ENCODE assay signal across 9 cellular contexts in genomic region chr17:35142467-35142796, GRCh38. TPM values are rescaled to one million over a fixed set of nuclear protein-coding genes. Genes with fewer than 3 reads are reported as not detected.
DNase-seq lines count a peak whose midpoint lies in the region; TF ChIP-seq lines count a peak whose summit lies in the region.
"Had no signal": no experiment of that assay in that cellular context is flagged by ENCODE, and none has a peak within 500 bp of the region (broad histone marks: within the 10 kb centered on the region; RNA-seq: fewer than 3 reads in every experiment).

No MANE protein-coding gene starts in this region.

- DNase-seq in neural progenitor cell (ENCODE audit: low spot score) (no peak), NCI-H1092 treated with DMSO at 0.1 percent for 48 hours (lab: John Stamatoyannopoulos, UW) (no peak)
- DNase-seq in stimulated activated CD4-positive, alpha-beta T cell treated with anti-CD3 and anti-CD28 coated beads, Interleukin-1b, Interleukin-23, amount 100 ng/mL, for 48 hours: no peak
- DNase-seq in stimulated activated CD4-positive, alpha-beta T cell treated with anti-CD3 and anti-CD28 coated beads, Interleukin-4, amount 100 ng/mL, for 4 hours: no peak
- no peak for DNase-seq in activated effector memory CD4-positive, alpha-beta T cell treated with Interleukin-2 at 50 U/mL for 16 hours

- peaks cover 12 to 21% (median 17%) of the 10 kb centered on the region in 10 experiments for H3K4me1 ChIP-seq in BLaER1 treated with 17β-estradiol and CSF1 and Interleukin-3, amounts not matched to agents 10 nM and 100 nM
- peaks cover 19% of the 10 kb centered on the region for H3K4me1 ChIP-seq in Loucy (ENCODE audit: insufficient read depth, low read length, poor library complexity, severe bottlenecking)
- peaks cover 5% of the 10 kb centered on the region for H3K4me1 ChIP-seq in neural progenitor cell

- intact Hi-C loops in dendritic cell treated with granulocyte-macrophage colony-stimulating factor and Interleukin-4, amounts not matched to agents 40 ng/mL and 50 ng/mL, for 4 days (cut with micrococcal nuclease): no loop called here

- H3K27ac Mint-ChIP-seq in dendritic cell treated with granulocyte-macrophage colony-stimulating factor and Interleukin-4, amounts not matched to agents 40 ng/mL and 50 ng/mL, for 4 days: no peak overlapping the region
- H3K27ac Mint-ChIP-seq in neural progenitor cell: no peak overlapping the region

- H3K27ac ChIP-seq in BLaER1 treated with 17β-estradiol and CSF1 and Interleukin-3, amounts not matched to agents 10 nM and 100 nM: peak overlapping the region in 2 of 11 experiments; percentile 84 to 96; a peak in 3 of 22 replicates
- H3K27ac ChIP-seq in neural progenitor cell: no peak overlapping the region
- H3K27ac ChIP-seq: epithelial cell of prostate had no signal

- peaks cover 19% of the 10 kb centered on the region for H3K36me3 Mint-ChIP-seq in dendritic cell treated with granulocyte-macrophage colony-stimulating factor and Interleukin-4, amounts not matched to agents 40 ng/mL and 50 ng/mL, for 4 days (ENCODE audit: low read depth)
- peaks cover 4% of the 10 kb centered on the region for H3K36me3 Mint-ChIP-seq in neural progenitor cell

- H3K27me3 Mint-ChIP-seq in dendritic cell treated with granulocyte-macrophage colony-stimulating factor and Interleukin-4, amounts not matched to agents 40 ng/mL and 50 ng/mL, for 4 days: peaks cover 8% of the 10 kb centered on the region
- H3K27me3 Mint-ChIP-seq in neural progenitor cell (ENCODE audit: insufficient read depth, low read depth): peaks cover 2% of the 10 kb centered on the region

- H3K9me3 ChIP-seq in BLaER1 treated with 17β-estradiol and CSF1 and Interleukin-3, amounts not matched to agents 10 nM and 100 nM (replicated peaks in 1 of 11): no peaks in the 10 kb centered on the region
- no peaks in the 10 kb centered on the region for H3K9me3 ChIP-seq in Loucy (ENCODE audit: insufficient read depth, low read depth, low read length)
- H3K9me3 ChIP-seq in neural progenitor cell (ENCODE audit: low read depth): no peaks in the 10 kb centered on the region

- H3K36me3 ChIP-seq in BLaER1 treated with 17β-estradiol and CSF1 and Interleukin-3, amounts not matched to agents 10 nM and 100 nM: peaks cover 19 to 36% (median 30%) of the 10 kb centered on the region in 11 experiments
- H3K36me3 ChIP-seq in Loucy (ENCODE audit: insufficient read depth, low read length): peaks cover 19% of the 10 kb centered on the region; the same call in 1 of the 2 replicates
- peaks cover 3% of the 10 kb centered on the region for H3K36me3 ChIP-seq in neural progenitor cell

- peak overlapping the region in 6 of 11 experiments; percentile 32 to 92 (median 90); a peak in 9 of 22 replicates for H3K4me2 ChIP-seq in BLaER1 treated with 17β-estradiol and CSF1 and Interleukin-3, amounts not matched to agents 10 nM and 100 nM
- H3K4me2 ChIP-seq in Loucy (ENCODE audit: low read depth, low read length, poor library complexity, severe bottlenecking) (peak overlapping the region; percentile 84), neural progenitor cell (no peak overlapping the region)

- TF ChIP-seq CTCF in Loucy (conservative IDR thresholded peaks at IDR 0.05; ENCODE audit: low read length) (no peak), neural progenitor cell (IDR thresholded peaks at IDR 0.05) (no peak)

- peak overlapping the region in 5 of 11 experiments; percentile 86 to 98 (median 89); a peak in 8 of 22 replicates for H3K9ac ChIP-seq in BLaER1 treated with 17β-estradiol and CSF1 and Interleukin-3, amounts not matched to agents 10 nM and 100 nM
- H3K9ac ChIP-seq in Loucy (ENCODE audit: low read depth, low read length, poor library complexity, severe bottlenecking): no peak overlapping the region
- no peak overlapping the region for H3K9ac ChIP-seq in neural progenitor cell

- H3K27me3 ChIP-seq in BLaER1 treated with 17β-estradiol and CSF1 and Interleukin-3, amounts not matched to agents 10 nM and 100 nM: no peaks in the 10 kb centered on the region
- H3K27me3 ChIP-seq in Loucy (ENCODE audit: insufficient read depth, low read length, poor library complexity, severe bottlenecking): no peaks in the 10 kb centered on the region
- H3K27me3 ChIP-seq in neural progenitor cell: no peaks in the 10 kb centered on the region

- H3K79me2 ChIP-seq in Loucy (ENCODE audit: insufficient read depth, low read length) (peaks cover 41% of the 10 kb centered on the region), neural progenitor cell (ENCODE audit: low read depth) (peaks cover 27% of the 10 kb centered on the region)

- H3K9me2 ChIP-seq in Loucy (replicated peaks; ENCODE audit: low read depth, low read length): no peaks in the 10 kb centered on the region

- H3K4me1 Mint-ChIP-seq in dendritic cell treated with granulocyte-macrophage colony-stimulating factor and Interleukin-4, amounts not matched to agents 40 ng/mL and 50 ng/mL, for 4 days (ENCODE audit: low read depth): no peaks in the 10 kb centered on the region
- H3K4me1 Mint-ChIP-seq in neural progenitor cell: peaks cover 7% of the 10 kb centered on the region

- H3K9me3 Mint-ChIP-seq in dendritic cell treated with granulocyte-macrophage colony-stimulating factor and Interleukin-4, amounts not matched to agents 40 ng/mL and 50 ng/mL, for 4 days: no peaks in the 10 kb centered on the region
- H3K9me3 Mint-ChIP-seq in neural progenitor cell: no peaks in the 10 kb centered on the region

- H3K4me3 Mint-ChIP-seq in dendritic cell treated with granulocyte-macrophage colony-stimulating factor and Interleukin-4, amounts not matched to agents 40 ng/mL and 50 ng/mL, for 4 days: peak overlapping the region; percentile 80
- H3K4me3 Mint-ChIP-seq in neural progenitor cell: peak overlapping the region; percentile 89

- H3F3A ChIP-seq in Loucy (ENCODE audit: low read depth) (no peaks in the 10 kb centered on the region), neural progenitor cell (ENCODE audit: low read depth) (no peaks in the 10 kb centered on the region)

- peaks cover 0 to 37% (median 26%) of the 10 kb centered on the region in 11 experiments; a peak in 15 of 22 replicates for H4K20me1 ChIP-seq in BLaER1 treated with 17β-estradiol and CSF1 and Interleukin-3, amounts not matched to agents 10 nM and 100 nM
- H4K20me1 ChIP-seq in Loucy (ENCODE audit: insufficient read depth, low read length, poor library complexity, severe bottlenecking): peaks cover 5% of the 10 kb centered on the region
- H4K20me1 ChIP-seq in neural progenitor cell (ENCODE audit: low read depth): no peaks in the 10 kb centered on the region

- H2AFZ ChIP-seq in Loucy (ENCODE audit: low read length) (peak overlapping the region; percentile 98; the same call in 1 of the 2 replicates), neural progenitor cell (replicated peaks) (no peak overlapping the region)

- peak overlapping the region; percentile 79 to 99 (median 94); a peak in 15 of 20 replicates for H3K4me3 ChIP-seq in BLaER1 treated with 17β-estradiol and CSF1 and Interleukin-3, amounts not matched to agents 10 nM and 100 nM
- H3K4me3 ChIP-seq in Loucy (ENCODE audit: low read length, poor library complexity, severe bottlenecking) (no peak overlapping the region), neural progenitor cell (no peak overlapping the region)

RNA-seq across cellular contexts. Expression of gene NLE1, which starts 0.3 kb away (rescaled TPM):
- 12.4 and 29.5 TPM in 2 replicates for total RNA-seq in neural progenitor cell (ENCODE audit: low replicate concordance)

RNA-seq across cellular contexts. Expression of gene UNC45B, which starts 5.2 kb away (rescaled TPM):
- not detected in 2 replicates for total RNA-seq in neural progenitor cell (ENCODE audit: low replicate concordance)

RNA-seq across cellular contexts. Expression of gene FNDC8, which starts 21.0 kb away (rescaled TPM):
- 0.25 TPM in 1 of 2 replicates, not detected in the other for total RNA-seq in neural progenitor cell (ENCODE audit: low replicate concordance)

RNA-seq across cellular contexts. Expression of gene RAD51D, which starts 22.8 kb away (rescaled TPM):
- 9.0 and 13.2 TPM in 2 replicates for total RNA-seq in neural progenitor cell (ENCODE audit: low replicate concordance)

RNA-seq across cellular contexts. Expression of gene SLC35G3, which starts 51.8 kb away (rescaled TPM):
- not detected in 2 replicates for total RNA-seq in neural progenitor cell (ENCODE audit: low replicate concordance)

Comparison
In these comparisons a context has a peak if more than half of its experiments do, and no peak if none do; other contexts are left out.
1. H3K4me3 ChIP-seq: peak in BLaER1 treated with 17β-estradiol and CSF1 and Interleukin-3, amounts not matched to agents 10 nM and 100 nM (10 of 10); none in Loucy (single experiment) and neural progenitor cell (single experiment).